Comparison of ENCODE assay signal across 17 cellular contexts in the genomic region with DNA sequence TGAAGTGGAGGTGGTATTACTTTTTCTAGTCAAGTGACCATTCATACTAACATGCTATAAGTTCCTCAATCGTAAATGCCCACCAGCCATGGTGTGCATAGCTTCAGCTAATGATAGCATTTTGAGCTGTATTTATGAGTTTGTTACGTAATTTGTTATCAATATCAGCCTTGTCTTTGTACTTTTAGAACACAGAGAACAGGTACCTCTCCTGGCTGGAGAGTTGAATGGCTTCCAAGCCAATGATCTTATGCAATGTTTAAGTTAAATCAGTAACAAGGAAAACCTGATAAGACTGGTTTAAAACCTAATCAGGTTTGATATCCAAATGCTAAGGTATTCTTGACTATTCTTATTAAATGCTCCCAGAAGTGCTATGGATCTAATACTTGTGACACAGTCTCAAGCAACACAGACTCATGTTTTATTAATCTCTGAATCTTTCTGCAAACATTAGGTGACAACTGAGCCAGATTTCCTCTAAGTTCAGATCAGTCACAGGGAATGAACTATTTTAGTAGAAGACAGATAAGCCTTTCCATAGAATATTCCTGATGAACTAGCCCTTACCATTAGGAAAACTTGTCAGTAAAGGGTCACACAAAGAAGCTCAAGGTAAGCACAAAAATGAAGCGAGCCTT.
"Had no signal": no experiment of that assay in that cellular context is flagged by ENCODE, and none has a peak within 500 bp of the region (broad histone marks: within the 10 kb centered on the region; RNA-seq: fewer than 3 reads in every experiment).

No MANE protein-coding gene starts in this region.

- H3K27ac ChIP-seq: neutrophil, parathyroid adenoma had no signal

- H3K4me3 Mint-ChIP-seq: activated CD4-positive, alpha-beta T cell treated with anti-CD3 and anti-CD28 coated beads, Interleukin-2, amount 10 ng/mL, durations not matched to agents 7 days and 5 days; activated CD8-positive, alpha-beta T cell treated with anti-CD3 and anti-CD28 coated beads, Interleukin-2, amount 10 ng/mL, durations not matched to agents 7 days and 5 days; activated naive CD8-positive, alpha-beta T cell treated with anti-CD3 and anti-CD28 coated beads, Interleukin-2, amount 10 ng/mL, durations not matched to agents 7 days and 5 days; activated T-cell treated with anti-CD3 and anti-CD28 coated beads, Interleukin-2, amount 50 U/mL, for 24 hours; brain; endodermal cell; memory B cell; natural killer cell; stimulated activated naive B cell treated with anti-CD40 and anti-IgM and Interleukin-4, amounts not matched to agents 10 μg/mL and 1 μg/mL and 100 μg/mL, for 72 hours had no signal

- H3K27me3 ChIP-seq: neutrophil had no signal

- H3K4me1 Mint-ChIP-seq: activated CD4-positive, alpha-beta T cell treated with anti-CD3 and anti-CD28 coated beads, Interleukin-2, amount 10 ng/mL, durations not matched to agents 7 days and 5 days; activated naive CD8-positive, alpha-beta T cell treated with anti-CD3 and anti-CD28 coated beads, Interleukin-2, amount 10 ng/mL, durations not matched to agents 7 days and 5 days; memory B cell; natural killer cell; stimulated activated naive B cell treated with anti-CD40 and anti-IgM and Interleukin-4, amounts not matched to agents 10 μg/mL and 1 μg/mL and 100 μg/mL, for 72 hours had no signal

- H3K36me3 ChIP-seq: neutrophil had no signal

- H3K36me3 Mint-ChIP-seq: activated naive CD8-positive, alpha-beta T cell treated with anti-CD3 and anti-CD28 coated beads, Interleukin-2, amount 10 ng/mL, durations not matched to agents 7 days and 5 days; memory B cell; natural killer cell; stimulated activated naive B cell treated with anti-CD40 and anti-IgM and Interleukin-4, amounts not matched to agents 10 μg/mL and 1 μg/mL and 100 μg/mL, for 72 hours had no signal

- H3K9me3 ChIP-seq: neutrophil had no signal

- DNase-seq: activated CD4-positive, alpha-beta T cell treated with anti-CD3 and anti-CD28 coated beads, Interleukin-2, amount 10 ng/mL, durations not matched to agents 7 days and 5 days; activated CD8-positive, alpha-beta T cell treated with anti-CD3 and anti-CD28 coated beads, Interleukin-2, amount 10 ng/mL, durations not matched to agents 7 days and 5 days; activated naive CD4-positive, alpha-beta T cell treated with Interleukin-2 at 50 U/mL for 16 hours; activated naive CD8-positive, alpha-beta T cell treated with anti-CD3 and anti-CD28 coated beads, Interleukin-2, amount 10 ng/mL, durations not matched to agents 7 days and 5 days; activated T-cell treated with anti-CD3 and anti-CD28 coated beads, Interleukin-2, amount 50 U/mL, for 24 hours; central memory CD4-positive, alpha-beta T cell; endodermal cell; foreskin melanocyte; left ventricle myocardium superior; natural killer cell; stimulated activated naive B cell treated with anti-CD40 and anti-IgM and Interleukin-4, amounts not matched to agents 10 μg/mL and 1 μg/mL and 100 μg/mL, for 72 hours; T-helper 9 cell had no signal

- H3K27ac Mint-ChIP-seq: activated CD4-positive, alpha-beta T cell treated with anti-CD3 and anti-CD28 coated beads, Interleukin-2, amount 10 ng/mL, durations not matched to agents 7 days and 5 days; activated CD8-positive, alpha-beta T cell treated with anti-CD3 and anti-CD28 coated beads, Interleukin-2, amount 10 ng/mL, durations not matched to agents 7 days and 5 days; activated naive CD8-positive, alpha-beta T cell treated with anti-CD3 and anti-CD28 coated beads, Interleukin-2, amount 10 ng/mL, durations not matched to agents 7 days and 5 days; activated T-cell treated with anti-CD3 and anti-CD28 coated beads, Interleukin-2, amount 50 U/mL, for 24 hours; activated T-helper 2 cell treated with anti-CD3 and anti-CD28 coated beads, Interferon-gamma antibody, Interleukin-2, Interleukin-4, amounts not matched to agents 10 μg/mL and 5 μg/mL and 100 μg/mL, durations not matched to agents 14 hours and 24 hours and 36 hours; endodermal cell; memory B cell; natural killer cell; stimulated activated naive B cell treated with anti-CD40 and anti-IgM and Interleukin-4, amounts not matched to agents 10 μg/mL and 1 μg/mL and 100 μg/mL, for 72 hours had no signal

- H3K27me3 Mint-ChIP-seq: activated CD4-positive, alpha-beta T cell treated with anti-CD3 and anti-CD28 coated beads, Interleukin-2, amount 10 ng/mL, durations not matched to agents 7 days and 5 days; activated naive CD8-positive, alpha-beta T cell treated with anti-CD3 and anti-CD28 coated beads, Interleukin-2, amount 10 ng/mL, durations not matched to agents 7 days and 5 days; activated T-cell treated with anti-CD3 and anti-CD28 coated beads, Interleukin-2, amount 50 U/mL, for 24 hours; brain; memory B cell had no signal

- ATAC-seq: activated CD8-positive, alpha-beta T cell treated with anti-CD3 and anti-CD28 coated beads, Interleukin-2, amount 10 ng/mL, durations not matched to agents 7 days and 5 days; left ventricle myocardium superior; natural killer cell; stimulated activated naive B cell treated with anti-CD40 and anti-IgM and Interleukin-4, amounts not matched to agents 10 μg/mL and 1 μg/mL and 100 μg/mL, for 72 hours had no signal

- H3K9me3 Mint-ChIP-seq: activated CD4-positive, alpha-beta T cell treated with anti-CD3 and anti-CD28 coated beads, Interleukin-2, amount 10 ng/mL, durations not matched to agents 7 days and 5 days; activated naive CD8-positive, alpha-beta T cell treated with anti-CD3 and anti-CD28 coated beads, Interleukin-2, amount 10 ng/mL, durations not matched to agents 7 days and 5 days; activated T-cell treated with anti-CD3 and anti-CD28 coated beads, Interleukin-2, amount 50 U/mL, for 24 hours; activated T-helper 2 cell treated with anti-CD3 and anti-CD28 coated beads, Interferon-gamma antibody, Interleukin-2, Interleukin-4, amounts not matched to agents 10 μg/mL and 5 μg/mL and 100 μg/mL, durations not matched to agents 14 hours and 24 hours and 36 hours; brain; endodermal cell; memory B cell; natural killer cell; stimulated activated naive B cell treated with anti-CD40 and anti-IgM and Interleukin-4, amounts not matched to agents 10 μg/mL and 1 μg/mL and 100 μg/mL, for 72 hours had no signal
